In the genomic region with DNA sequence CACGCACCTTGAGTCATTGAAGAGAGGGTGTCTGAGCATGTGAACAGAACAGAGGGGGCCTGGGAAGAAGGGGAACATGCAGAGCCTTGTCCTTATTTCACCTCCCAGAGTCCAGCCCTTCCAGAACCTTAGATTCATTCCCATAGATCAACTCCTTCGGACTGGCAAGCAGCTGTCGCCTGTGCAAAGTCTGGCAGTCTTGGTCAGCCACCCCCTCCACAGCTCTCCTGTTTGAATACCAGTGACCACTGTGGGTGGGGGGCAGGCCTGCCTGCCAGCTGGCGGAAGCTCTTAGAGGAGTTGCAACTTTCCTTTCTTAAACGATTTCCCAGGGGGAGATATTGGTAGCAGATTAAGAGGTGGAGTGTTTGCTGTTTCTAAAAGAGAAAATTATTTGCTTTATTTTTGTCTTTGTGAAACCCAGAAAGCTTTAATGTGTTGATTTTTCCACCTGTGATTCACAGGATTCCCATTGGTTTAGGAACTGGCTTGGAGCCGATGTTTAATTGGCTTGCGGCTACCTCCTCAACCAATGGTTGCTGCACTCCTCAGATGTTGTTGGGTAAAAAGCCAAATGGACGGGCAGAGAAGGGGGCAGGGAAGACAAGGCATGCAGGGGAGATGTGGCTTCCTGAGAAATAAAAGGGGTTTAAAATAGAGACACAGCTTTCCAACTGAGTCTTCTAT, we compare ENCODE assay signal across 10 cellular contexts.
DNase-seq lines count a peak whose midpoint lies in the region; ATAC-seq, FAIRE-seq and TF ChIP-seq lines count a peak whose summit lies in the region.
"Had no signal": no experiment of that assay in that cellular context is flagged by ENCODE, and none has a peak within 500 bp of the region (broad histone marks: within the 10 kb centered on the region; RNA-seq: fewer than 3 reads in every experiment).

No MANE protein-coding gene starts in this region.

- no peak overlapping the region for H3K9ac ChIP-seq in GM12878 (ENCODE audit: control insufficient read depth, insufficient read depth, low read length)

- H3K4me3 ChIP-seq in MG63 (no peak overlapping the region), GM12878 (no peak overlapping the region), spleen (no peak overlapping the region)
- H3K4me3 ChIP-seq: vagina had no signal

- RAD21 ChIA-PET in GM12878 (lab: Charles Lee; ENCODE audit: unreplicated experiment): no interaction called here

- TF ChIP-seq RAD21 in GM12878 (IDR thresholded peaks at IDR 0.05; ENCODE audit: insufficient read depth, low read depth, low read length): no peak

- no peak overlapping the region for H2AFZ ChIP-seq in GM12878 (ENCODE audit: control insufficient read depth, low read depth, low read length)

- no peaks in the 10 kb centered on the region for H3K79me2 ChIP-seq in GM12878 (ENCODE audit: control insufficient read depth, insufficient read depth, low read length)

- TF ChIP-seq CTCF in GM12878 (IDR thresholded peaks at IDR 0.05 in 2 of 3, conservative IDR thresholded peaks at IDR 0.05 in 1 of 3; ENCODE audit: control insufficient read depth in 2 of 3, extremely low read depth in 1 of 3, insufficient read depth in 1 of 3, low read depth in 3 of 3, low read length in 3 of 3): no peak
- no peak for TF ChIP-seq CTCF in spleen (IDR thresholded peaks at IDR 0.05 in 8 of 11, conservative IDR thresholded peaks at IDR 0.05 in 3 of 11)

- H3K27me3 Mint-ChIP-seq in T-helper 17 cell: peaks cover 30% of the 10 kb centered on the region

- in situ Hi-C loops in GM12878 (cut with MboI): no loop called here

- no peaks in the 10 kb centered on the region for H3K9me3 ChIP-seq in MG63
- H3K9me3 ChIP-seq in GM12878 (replicated peaks; ENCODE audit: control insufficient read depth, insufficient read depth, low read length): no peaks in the 10 kb centered on the region
- no peaks in the 10 kb centered on the region for H3K9me3 ChIP-seq in T-helper 17 cell (ENCODE audit: control insufficient read depth, low read length, poor library complexity, severe bottlenecking)
- H3K9me3 ChIP-seq in spleen: no peaks in the 10 kb centered on the region
- H3K9me3 ChIP-seq: vagina had no signal

- WGBS in GM12878 (ENCODE audit: insufficient coverage, insufficient replicate concordance, low lambda C conversion rate, missing lambda C conversion rate): 40% methylated on average over 8 of the region's 8 CpGs
- 40 to 63% (median 62%) methylated on average over 5 to 8 of the region's 8 CpGs for WGBS in spleen, 5 donors

- H4K20me1 ChIP-seq in GM12878 (ENCODE audit: control insufficient read depth, insufficient read depth): no peaks in the 10 kb centered on the region

- no peak for TF ChIP-seq EP300 in GM12878 (IDR thresholded peaks at IDR 0.05; ENCODE audit: borderline replicate concordance in 1 of 2, control insufficient read depth in 1 of 2, low read depth in 2 of 2, low read length in 2 of 2)

- DNase-seq in ELF-1 (ENCODE audit: low read depth, low spot score) (peak; percentile 78), MG63 (peak; percentile 57), GM12878 (ENCODE audit: low read depth, low spot score) (no peak), midbrain (lab: John Stamatoyannopoulos, UW) (peak; percentile 24), T-helper 17 cell (no peak), spleen (no peak), sciatic nerve (ENCODE audit: low spot score) (no peak)
- DNase-seq: activated CD4-positive, alpha-beta T cell treated with anti-CD3 and anti-CD28 coated beads for 4 hours had no signal

- H3K4me1 ChIP-seq in GM12878 (ENCODE audit: control insufficient read depth, insufficient read depth, low read length) (no peaks in the 10 kb centered on the region), spleen (no peaks in the 10 kb centered on the region)
- H3K4me1 ChIP-seq: vagina had no signal

- TF ChIP-seq POLR2A in GM12878 (IDR thresholded peaks at IDR 0.05; ENCODE audit: low read depth, low read length) (no peak), spleen (IDR thresholded peaks at IDR 0.05) (no peak)

- H3K4me3 Mint-ChIP-seq in T-helper 17 cell: no peak overlapping the region

- no peaks in the 10 kb centered on the region for H3K36me3 ChIP-seq in MG63
- H3K36me3 ChIP-seq in GM12878 (ENCODE audit: control insufficient read depth in 2 of 2, insufficient read depth in 2 of 2, low read length in 1 of 2): no peaks in the 10 kb centered on the region
- H3K36me3 ChIP-seq in spleen: no peaks in the 10 kb centered on the region
- H3K36me3 ChIP-seq: vagina had no signal

- FAIRE-seq in GM12878 (lab: Jason Lieb, UNC): no peak

- H3K36me3 Mint-ChIP-seq in T-helper 17 cell (ENCODE audit: low read depth): no peaks in the 10 kb centered on the region

- CTCF ChIA-PET in GM12878 (lab: Yijun Ruan, JAX): interaction anchor here (0.7 kb wide), 1 partner anchor 99 kb away, joined by 3 read pairs; no protein-coding TSS in a partner anchor

- ATAC-seq in GM12878 (peak; percentile 73), T-helper 17 cell (no peak), sciatic nerve (no peak), HG03139 (IDR thresholded peaks at IDR 0.05; ENCODE audit: unreplicated experiment) (no peak)

- H3K27ac ChIP-seq in GM12878 (ENCODE audit: control insufficient read depth, insufficient read depth): no peak overlapping the region
- H3K27ac ChIP-seq in spleen: no peak overlapping the region
- H3K27ac ChIP-seq: vagina had no signal

- POLR2A ChIA-PET in GM12878 (lab: Charles Lee): no interaction called here

- intact Hi-C loops in GM12878 (cut with micrococcal nuclease; ENCODE audit: unreplicated experiment): no loop called here
- intact Hi-C loops in spleen (cut with DNase I; ENCODE audit: low total_unique reads): no loop called here
- intact Hi-C loops in sciatic nerve (cut with DNase I): no loop called here

- SMC1A ChIA-PET in GM12878 (lab: Charles Lee; ENCODE audit: uncharacterized antibody, unreplicated experiment): no interaction called here

- H3K27me3 ChIP-seq in MG63 (no peaks in the 10 kb centered on the region), GM12878 (replicated peaks in 1 of 2; ENCODE audit: control insufficient read depth in 2 of 2, insufficient read depth in 2 of 2, low read length in 1 of 2) (no peaks in the 10 kb centered on the region), spleen (replicated peaks in 1 of 7) (peaks cover 0 to 9% (median 0%) of the 10 kb centered on the region in 7 donors)
- H3K27me3 ChIP-seq: vagina had no signal

- H3K4me1 Mint-ChIP-seq in T-helper 17 cell: peaks cover 2% of the 10 kb centered on the region

- no peak overlapping the region for H3K4me2 ChIP-seq in GM12878 (ENCODE audit: control insufficient read depth, insufficient read depth)

- BruUV-seq in GM12878 (replicated peaks; lab: Mats Ljungman, UMichigan): no TSS peak

- no peak overlapping the region for H3K27ac Mint-ChIP-seq in T-helper 17 cell

TF ChIP-seq in GM12878, 131 proteins besides CTCF, POLR2A, EP300 and RAD21:
- TF ChIP-seq MTA3 (IDR thresholded peaks at IDR 0.05; ENCODE audit: borderline replicate concordance, low read length) (no peak), RFX5 (IDR thresholded peaks at IDR 0.05; ENCODE audit: low read depth, low read length) (peak; percentile 93)

Comparison
In these comparisons a context has a peak if more than half of its experiments do, and no peak if none do; other contexts are left out.
1. DNase-seq: peak in ELF-1 (single experiment), MG63 (single experiment) and midbrain (single experiment); none in GM12878 (single experiment), T-helper 17 cell (0 of 3), spleen (single experiment) and sciatic nerve (single experiment).